In genomic region chr2:198697218-198697617, GRCh38 we compare ENCODE assay signal across 25 cellular contexts.
A peak's percentile ranks its signal among the peaks of the same experiment; 100 is the strongest.
DNase-seq lines count a peak whose midpoint lies in the region; ATAC-seq and TF ChIP-seq lines count a peak whose summit lies in the region.
"Had no signal": no experiment of that assay in that cellular context is flagged by ENCODE, and none has a peak within 500 bp of the region (broad histone marks: within the 10 kb centered on the region; RNA-seq: fewer than 3 reads in every experiment).

No MANE protein-coding gene starts in this region.

- H3K4me1 ChIP-seq in lung (ENCODE audit: control insufficient read depth in 2 of 2, insufficient read depth in 2 of 2, low read length in 2 of 2) (no peaks in the 10 kb centered on the region), upper lobe of right lung (no peaks in the 10 kb centered on the region)
- H3K4me1 ChIP-seq: BE2C had no signal

- no peak overlapping the region for H3K27ac ChIP-seq in lung (ENCODE audit: low read depth in 1 of 2, low read length in 1 of 2)
- no peak overlapping the region for H3K27ac ChIP-seq in upper lobe of right lung

- 58 to 64% methylated on average over 3 of the region's 3 CpGs for WGBS in lung, 2 donors

- intact Hi-C loops in upper lobe of right lung (cut with DNase I) = no loop called here

- TF ChIP-seq CTCF in lung (IDR thresholded peaks at IDR 0.05; ENCODE audit: control extremely low read depth, extremely low read depth) (no peak), upper lobe of right lung (IDR thresholded peaks at IDR 0.05) (no peak), omental fat pad (IDR thresholded peaks at IDR 0.05) (no peak)

- no peaks in the 10 kb centered on the region for H3K9me3 ChIP-seq in lung (ENCODE audit: control insufficient read depth in 2 of 2, insufficient read depth in 1 of 2, low read length in 1 of 2)
- H3K9me3 ChIP-seq in upper lobe of right lung = no peaks in the 10 kb centered on the region
- H3K9me3 ChIP-seq: BE2C, SK-N-SH had no signal

- ATAC-seq in lung (ENCODE audit: insufficient read depth, low FRiP score) (peak; percentile 41), upper lobe of right lung (peak; percentile 30), omental fat pad (ENCODE audit: low FRiP score) (no peak)

- H3K27me3 ChIP-seq in lung (ENCODE audit: control insufficient read depth, insufficient read depth) (no peaks in the 10 kb centered on the region), upper lobe of right lung (no peaks in the 10 kb centered on the region)
- H3K27me3 ChIP-seq: BE2C had no signal

- DNase-seq in NOMO-1 (lab: John Stamatoyannopoulos, UW; ENCODE audit: unreplicated experiment in 2 of 2) = peak; percentile 3
- no peak for DNase-seq in NOMO-1 treated with DMSO at 0.1 percent for 48 hours (lab: John Stamatoyannopoulos, UW; ENCODE audit: unreplicated experiment)
- peak; percentile 9 for DNase-seq in OCI-M1 (lab: John Stamatoyannopoulos, UW)
- no peak for DNase-seq in lung (ENCODE audit: low spot score)
- no peak for DNase-seq in upper lobe of right lung
- no peak for DNase-seq in omental fat pad (ENCODE audit: low spot score)
- DNase-seq in NCI-H2081 (lab: John Stamatoyannopoulos, UW) = no peak
- DNase-seq in activated T-cell treated with anti-CD3 and anti-CD28 coated beads, Interleukin-2, amount 50 U/mL, for 48 hours = no peak
- DNase-seq: 8988T; ACHN; BE2C; CD8-positive, alpha-beta memory T cell; DMS 273 treated with DMSO at 0.1 percent for 48 hours; DMS79; EL; GF-D8; IMR-90; KG1; MM.1S; NCI-H1092 treated with DMSO at 0.1 percent for 48 hours; NCI-H1436 treated with DMSO at 0.1 percent for 48 hours; NCI-H1930; NCI-H526 treated with DMSO at 0.1 percent for 48 hours; SK-N-SH; SW 1271 had no signal

- H3K4me3 ChIP-seq in lung = no peak overlapping the region
- no peak overlapping the region for H3K4me3 ChIP-seq in upper lobe of right lung

- H3K36me3 ChIP-seq in lung (ENCODE audit: control insufficient read depth in 2 of 2, insufficient read depth in 2 of 2, low read length in 2 of 2) (no peaks in the 10 kb centered on the region), upper lobe of right lung (no peaks in the 10 kb centered on the region)
- H3K36me3 ChIP-seq: BE2C had no signal

Comparison
In these comparisons a context has a peak if more than half of its experiments do, and no peak if none do; other contexts are left out.
1. DNase-seq: peak in NOMO-1 (2 of 2) and OCI-M1 (single experiment); none in NOMO-1 treated with DMSO at 0.1 percent for 48 hours (single experiment), lung (single experiment), upper lobe of right lung (single experiment), omental fat pad (single experiment), NCI-H2081 (0 of 2) and activated T-cell treated with anti-CD3 and anti-CD28 coated beads, Interleukin-2, amount 50 U/mL, for 48 hours (0 of 2).